Comparison of ENCODE assay signal across 2 cellular contexts in genomic region chr3:57082481-57082880, GRCh38.
TF ChIP-seq lines count a peak whose summit lies in the region.

No MANE protein-coding gene starts in this region.

TF ChIP-seq in HepG2, 621 proteins besides CTCF, POLR2A, EP300 and RAD21:
- TF ChIP-seq MAFK (conservative IDR thresholded peaks at IDR 0.05 in 1 of 2, IDR thresholded peaks at IDR 0.05 in 1 of 2; ENCODE audit: low read length in 2 of 2) = peak; percentile 56 to 66; a peak in 3 of 4 replicates
- peak; percentile 21; the same call in 1 of the 2 replicates for TF ChIP-seq MAFF (IDR thresholded peaks at IDR 0.05; ENCODE audit: low read depth, low read length)
- TF ChIP-seq ZSCAN12 (CRISPR knock-in tag; IDR thresholded peaks at IDR 0.05) = no peak

TF ChIP-seq in HCT116, 20 proteins besides CTCF, POLR2A, EP300 and RAD21:
- no peak for TF ChIP-seq ZBTB33 (IDR thresholded peaks at IDR 0.05; ENCODE audit: extremely low read depth, insufficient replicate concordance, low read length)
- TF ChIP-seq YY1 (IDR thresholded peaks at IDR 0.05; ENCODE audit: extremely low read depth, insufficient replicate concordance, low read depth, low read length) = no peak
- TF ChIP-seq ZNF274 (IDR thresholded peaks at IDR 0.05; ENCODE audit: low read depth, low read length) = no peak
- TF ChIP-seq SRF (IDR thresholded peaks at IDR 0.05; ENCODE audit: low read depth) = no peak
TF ChIP-seq in HCT116: peak in this region for 0.
